8 cellular contexts compared by ENCODE assay signal in the genomic region with DNA sequence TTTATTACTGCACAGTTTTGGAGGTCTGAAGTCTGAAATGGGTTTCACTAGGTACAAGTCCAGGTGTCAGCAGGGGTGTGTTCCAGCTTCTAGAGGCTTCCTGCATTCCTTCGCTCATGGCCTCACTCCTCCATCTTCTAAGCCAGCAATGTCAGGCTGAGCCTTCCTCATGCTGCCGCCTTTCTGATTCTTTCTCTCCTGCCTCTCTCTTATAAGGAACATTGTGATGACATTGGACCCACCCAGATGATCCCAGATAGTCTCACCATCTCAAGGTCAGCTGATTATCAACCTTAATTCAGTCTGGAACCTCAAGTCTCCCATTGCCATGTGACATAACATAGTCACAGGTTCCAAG.
DNase-seq lines count a peak whose midpoint lies in the region; ATAC-seq lines count a peak whose summit lies in the region.

No MANE protein-coding gene starts in this region.

- peak overlapping the region; percentile 57 for H3K27ac ChIP-seq in CD4-positive, alpha-beta memory T cell (ENCODE audit: low read depth, low read length)
- peak overlapping the region; percentile 77 for H3K27ac ChIP-seq in naive thymus-derived CD4-positive, alpha-beta T cell (ENCODE audit: low read depth, low read length)

- no peaks in the 10 kb centered on the region for H3K9me3 ChIP-seq in CD4-positive, alpha-beta memory T cell (ENCODE audit: control insufficient read depth in 1 of 2, low read length in 2 of 2)
- no peaks in the 10 kb centered on the region for H3K9me3 ChIP-seq in naive thymus-derived CD4-positive, alpha-beta T cell (ENCODE audit: control insufficient read depth in 2 of 3, low read length in 3 of 3)

- H3K4me3 ChIP-seq in CD4-positive, alpha-beta memory T cell (ENCODE audit: low read length in 2 of 2): peak overlapping the region in 1 of 2 donors; percentile 26
- H3K4me3 ChIP-seq in naive thymus-derived CD4-positive, alpha-beta T cell (ENCODE audit: low read length): peak overlapping the region; percentile 7

- H3K4me3 Mint-ChIP-seq in CD4-positive, alpha-beta memory T cell: peak overlapping the region; percentile 9 to 85 (median 72)
- peak overlapping the region; percentile 17 for H3K4me3 Mint-ChIP-seq in activated T-helper 1 cell treated with anti-CD3 and anti-CD28 coated beads, Interleukin-12 subunit alpha, Interleukin-12 subunit beta, Interleukin-2, Interleukin-4 antibody, amounts not matched to agents 30 ng/mL and 10 ng/mL and 1 ng/mL, durations not matched to agents 14 hours and 24 hours and 36 hours
- H3K4me3 Mint-ChIP-seq in naive thymus-derived CD4-positive, alpha-beta T cell: peak overlapping the region; percentile 30 to 87 (median 76)

- peak overlapping the region; percentile 87 to 99 (median 96) for H3K27ac Mint-ChIP-seq in CD4-positive, alpha-beta memory T cell
- H3K27ac Mint-ChIP-seq in activated T-helper 1 cell treated with anti-CD3 and anti-CD28 coated beads, Interleukin-12 subunit alpha, Interleukin-12 subunit beta, Interleukin-2, Interleukin-4 antibody, amounts not matched to agents 30 ng/mL and 10 ng/mL and 1 ng/mL, durations not matched to agents 14 hours and 24 hours and 36 hours: peak overlapping the region; percentile 95
- H3K27ac Mint-ChIP-seq in naive thymus-derived CD4-positive, alpha-beta T cell: peak overlapping the region; percentile 92 to 99 (median 96)

- peaks cover 45% of the 10 kb centered on the region for H3K4me1 ChIP-seq in CD4-positive, alpha-beta memory T cell (ENCODE audit: insufficient read depth, low read length)
- peaks cover 35 to 52% of the 10 kb centered on the region in 2 donors for H3K4me1 ChIP-seq in naive thymus-derived CD4-positive, alpha-beta T cell (ENCODE audit: control insufficient read depth in 2 of 2, insufficient read depth in 2 of 2, low read length in 2 of 2)

- intact Hi-C loops in CD4-positive, alpha-beta memory T cell (cut with micrococcal nuclease): loop anchor here (2.0 to 5.0 kb wide), 3 partner anchors 86 to 954 kb away; partner anchors contain the start of genes LRRC63, TPT1 and ZC3H13
- intact Hi-C loops in activated T-helper 1 cell treated with anti-CD3 and anti-CD28 coated beads, Interleukin-12 subunit alpha, Interleukin-12 subunit beta, Interleukin-2, Interleukin-4 antibody, amounts not matched to agents 30 ng/mL and 10 ng/mL and 1 ng/mL, durations not matched to agents 14 hours and 24 hours and 36 hours (cut with micrococcal nuclease): loop anchor here (1.0 to 2.0 kb wide), 2 partner anchors 25 to 58 kb away; no protein-coding TSS in a partner anchor
- intact Hi-C loops in naive thymus-derived CD4-positive, alpha-beta T cell (cut with micrococcal nuclease): loop anchor here (1.0 to 10.0 kb wide), 4 partner anchors 8 to 1719 kb away; partner anchors contain the start of gene TSC22D1 (in 1 of the 2)

- H3K27me3 Mint-ChIP-seq in CD4-positive, alpha-beta memory T cell: no peaks in the 10 kb centered on the region
- H3K27me3 Mint-ChIP-seq in activated T-helper 1 cell treated with anti-CD3 and anti-CD28 coated beads, Interleukin-12 subunit alpha, Interleukin-12 subunit beta, Interleukin-2, Interleukin-4 antibody, amounts not matched to agents 30 ng/mL and 10 ng/mL and 1 ng/mL, durations not matched to agents 14 hours and 24 hours and 36 hours (ENCODE audit: insufficient read depth): no peaks in the 10 kb centered on the region
- no peaks in the 10 kb centered on the region for H3K27me3 Mint-ChIP-seq in naive thymus-derived CD4-positive, alpha-beta T cell

- H3K27me3 ChIP-seq in CD4-positive, alpha-beta memory T cell (ENCODE audit: insufficient read depth, low read length): no peaks in the 10 kb centered on the region
- H3K27me3 ChIP-seq in naive thymus-derived CD4-positive, alpha-beta T cell (ENCODE audit: control insufficient read depth in 2 of 2, insufficient read depth in 2 of 2, low read length in 2 of 2): no peaks in the 10 kb centered on the region

- ATAC-seq in HG02642 (IDR thresholded peaks at IDR 0.05; ENCODE audit: poor library complexity, unreplicated experiment): peak; percentile 17
- no peak for ATAC-seq in naive thymus-derived CD4-positive, alpha-beta T cell
- no peak for ATAC-seq in HG02981 (IDR thresholded peaks at IDR 0.05; ENCODE audit: unreplicated experiment)
- ATAC-seq in HG03460 (IDR thresholded peaks at IDR 0.05; ENCODE audit: unreplicated experiment): no peak

- CTCF ChIA-PET in CD4-positive, alpha-beta memory T cell (lab: Charles Lee; ENCODE audit: partially characterized antibody): interaction anchor here (0.8 to 12.0 kb wide), 11 partner anchors 8 to 673 kb away, joined by 3 to 166 read pairs (median 7); no protein-coding TSS in a partner anchor
- CTCF ChIA-PET in naive thymus-derived CD4-positive, alpha-beta T cell (lab: Charles Lee): interaction anchor here (0.8 to 10.8 kb wide), 9 partner anchors 8 to 171 kb away, joined by 3 to 108 read pairs (median 8); no protein-coding TSS in a partner anchor

- H3K36me3 Mint-ChIP-seq in CD4-positive, alpha-beta memory T cell: peaks cover 0 to 5% of the 10 kb centered on the region in 2 donors
- peaks cover 5% of the 10 kb centered on the region for H3K36me3 Mint-ChIP-seq in activated T-helper 1 cell treated with anti-CD3 and anti-CD28 coated beads, Interleukin-12 subunit alpha, Interleukin-12 subunit beta, Interleukin-2, Interleukin-4 antibody, amounts not matched to agents 30 ng/mL and 10 ng/mL and 1 ng/mL, durations not matched to agents 14 hours and 24 hours and 36 hours (ENCODE audit: low read depth)
- peaks cover 5 to 28% (median 9%) of the 10 kb centered on the region in 5 donors for H3K36me3 Mint-ChIP-seq in naive thymus-derived CD4-positive, alpha-beta T cell

- H3K4me1 Mint-ChIP-seq in CD4-positive, alpha-beta memory T cell: peaks cover 38 to 65% (median 50%) of the 10 kb centered on the region in 4 donors
- H3K4me1 Mint-ChIP-seq in activated T-helper 1 cell treated with anti-CD3 and anti-CD28 coated beads, Interleukin-12 subunit alpha, Interleukin-12 subunit beta, Interleukin-2, Interleukin-4 antibody, amounts not matched to agents 30 ng/mL and 10 ng/mL and 1 ng/mL, durations not matched to agents 14 hours and 24 hours and 36 hours (ENCODE audit: low read depth): peaks cover 40% of the 10 kb centered on the region
- peaks cover 36 to 73% (median 68%) of the 10 kb centered on the region in 7 donors for H3K4me1 Mint-ChIP-seq in naive thymus-derived CD4-positive, alpha-beta T cell

- peaks cover 0 to 6% (median under 1%) of the 10 kb centered on the region in 8 donors for H3K9me3 Mint-ChIP-seq in CD4-positive, alpha-beta memory T cell
- H3K9me3 Mint-ChIP-seq in activated T-helper 1 cell treated with anti-CD3 and anti-CD28 coated beads, Interleukin-12 subunit alpha, Interleukin-12 subunit beta, Interleukin-2, Interleukin-4 antibody, amounts not matched to agents 30 ng/mL and 10 ng/mL and 1 ng/mL, durations not matched to agents 14 hours and 24 hours and 36 hours: peaks cover 24% of the 10 kb centered on the region
- H3K9me3 Mint-ChIP-seq in naive thymus-derived CD4-positive, alpha-beta T cell: peaks cover 0 to 19% (median 5%) of the 10 kb centered on the region in 11 donors

- POLR2A ChIA-PET in CD4-positive, alpha-beta memory T cell (lab: Charles Lee; ENCODE audit: partially characterized antibody): interaction anchor here (0.6 to 3.4 kb wide), 20 partner anchors 8 to 1379 kb away, joined by 3 to 51 read pairs (median 5); partner anchors contain the start of genes LCP1 and LRRC63
- POLR2A ChIA-PET in naive thymus-derived CD4-positive, alpha-beta T cell (lab: Charles Lee): interaction anchor here (0.6 to 4.6 kb wide), 18 partner anchors 8 to 1180 kb away, joined by 3 to 33 read pairs (median 7); partner anchors contain the start of genes LCP1 and LRRC63

- DNase-seq in CD4-positive, alpha-beta memory T cell: no peak
- DNase-seq in activated T-helper 1 cell treated with anti-CD3 and anti-CD28 coated beads, Interleukin-12 subunit alpha, Interleukin-12 subunit beta, Interleukin-2, Interleukin-4 antibody, amounts not matched to agents 30 ng/mL and 10 ng/mL and 1 ng/mL, durations not matched to agents 14 hours and 24 hours and 36 hours (ENCODE audit: low spot score): no peak
- no peak for DNase-seq in naive thymus-derived CD4-positive, alpha-beta T cell
- no peak for DNase-seq in stimulated activated CD4-positive, alpha-beta T cell treated with anti-CD3 and anti-CD28 coated beads, Interleukin-4, amount 100 ng/mL, for 24 hours
- no peak for DNase-seq in stimulated activated CD4-positive, alpha-beta T cell treated with anti-CD3 and anti-CD28 coated beads, Interleukin-2, amount 100 ng/mL, for 48 hours

- H3K36me3 ChIP-seq in CD4-positive, alpha-beta memory T cell (ENCODE audit: insufficient read depth, low read length): no peaks in the 10 kb centered on the region
- no peaks in the 10 kb centered on the region for H3K36me3 ChIP-seq in naive thymus-derived CD4-positive, alpha-beta T cell (ENCODE audit: control insufficient read depth in 2 of 3, insufficient read depth in 3 of 3, low read length in 3 of 3)

Comparison
In these comparisons a context has a peak if more than half of its experiments do, and no peak if none do; other contexts are left out.
1. H3K4me3 Mint-ChIP-seq: peak in every context shown above with its lines; median percentile 76 in naive thymus-derived CD4-positive, alpha-beta T cell; 72 in CD4-positive, alpha-beta memory T cell; 17 in activated T-helper 1 cell treated with anti-CD3 and anti-CD28 coated beads, Interleukin-12 subunit alpha, Interleukin-12 subunit beta, Interleukin-2, Interleukin-4 antibody, amounts not matched to agents 30 ng/mL and 10 ng/mL and 1 ng/mL, durations not matched to agents 14 hours and 24 hours and 36 hours.